Comparison of ENCODE assay signal across 20 cellular contexts in genomic region chr7:27515933-27516332, GRCh38.
"Had no signal": no experiment of that assay in that cellular context is flagged by ENCODE, and none has a peak within 500 bp of the region (broad histone marks: within the 10 kb centered on the region; RNA-seq: fewer than 3 reads in every experiment).

No MANE protein-coding gene starts in this region.

- H3K27ac ChIP-seq: body of pancreas, coronary artery, heart right ventricle, left lung, right atrium auricular region, tibial nerve had no signal

- H3K27me3 ChIP-seq: body of pancreas, heart right ventricle, left lung, right atrium auricular region, tibial nerve had no signal

- H3K27ac Mint-ChIP-seq: activated CD4-positive, alpha-beta T cell treated with anti-CD3 and anti-CD28 coated beads, Interleukin-2, amount 10 ng/mL, durations not matched to agents 24 days and 14 days; activated CD8-positive, alpha-beta T cell treated with anti-CD3 and anti-CD28 coated beads, Interleukin-2, amount 10 ng/mL, durations not matched to agents 7 days and 5 days; activated naive CD4-positive, alpha-beta T cell treated with anti-CD3 and anti-CD28 coated beads, Interleukin-2, amount 50 U/mL, for 72 hours; stimulated activated naive B cell treated with anti-CD40 and anti-IgM and Interleukin-4, amounts not matched to agents 10 μg/mL and 1 μg/mL and 100 μg/mL, for 72 hours; T-helper 1 cell treated with Interleukin-12 subunit alpha and Interleukin-12 subunit beta and Interleukin-4 antibody, amounts not matched to agents 30 μg/mL and 1 μg/mL, for 36 hours had no signal

- DNase-seq: activated CD4-positive, alpha-beta T cell treated with anti-CD3 and anti-CD28 coated beads, Interleukin-2, amount 10 ng/mL, durations not matched to agents 24 days and 14 days; activated CD4-positive, CD25-positive, alpha-beta regulatory T cell; activated CD8-positive, alpha-beta memory T cell treated with anti-CD3 and anti-CD28 coated beads, Interleukin-2, amount 50 U/mL, for 4 hours; activated CD8-positive, alpha-beta T cell treated with anti-CD3 and anti-CD28 coated beads, Interleukin-2, amount 10 ng/mL, durations not matched to agents 7 days and 5 days; activated gamma-delta T cell; activated T-cell treated with anti-CD3 and anti-CD28 coated beads, Interleukin-2, amount 50 U/mL, for 48 hours; body of pancreas; effector CD4-positive, alpha-beta T cell; heart right ventricle; kidney; left lung; naive thymus-derived CD8-positive, alpha-beta T cell; stimulated activated CD4-positive, alpha-beta T cell treated with anti-CD3 and anti-CD28 coated beads, Interleukin-2, amount 100 ng/mL, for 48 hours; stimulated activated naive B cell treated with anti-CD40 and anti-IgM and Interleukin-4, amounts not matched to agents 10 μg/mL and 1 μg/mL and 100 μg/mL, for 72 hours had no signal

- H3K36me3 ChIP-seq: heart right ventricle, left lung, right atrium auricular region had no signal

- H3K4me3 ChIP-seq: body of pancreas, coronary artery, heart right ventricle, left lung, right atrium auricular region, tibial nerve had no signal

- H3K4me1 Mint-ChIP-seq: activated CD4-positive, alpha-beta T cell treated with anti-CD3 and anti-CD28 coated beads, Interleukin-2, amount 10 ng/mL, durations not matched to agents 24 days and 14 days; central memory CD8-positive, alpha-beta T cell; stimulated activated naive B cell treated with anti-CD40 and anti-IgM and Interleukin-4, amounts not matched to agents 10 μg/mL and 1 μg/mL and 100 μg/mL, for 72 hours had no signal

- ATAC-seq: activated CD8-positive, alpha-beta T cell treated with anti-CD3 and anti-CD28 coated beads, Interleukin-2, amount 10 ng/mL, durations not matched to agents 7 days and 5 days; activated naive CD4-positive, alpha-beta T cell treated with anti-CD3 and anti-CD28 coated beads, Interleukin-2, amount 50 U/mL, for 72 hours; body of pancreas; heart right ventricle; left lung; naive thymus-derived CD8-positive, alpha-beta T cell; stimulated activated naive B cell treated with anti-CD40 and anti-IgM and Interleukin-4, amounts not matched to agents 10 μg/mL and 1 μg/mL and 100 μg/mL, for 72 hours had no signal

- H3K27me3 Mint-ChIP-seq: activated CD4-positive, alpha-beta T cell treated with anti-CD3 and anti-CD28 coated beads, Interleukin-2, amount 10 ng/mL, durations not matched to agents 24 days and 14 days; central memory CD8-positive, alpha-beta T cell; naive thymus-derived CD8-positive, alpha-beta T cell; stimulated activated naive B cell treated with anti-CD40 and anti-IgM and Interleukin-4, amounts not matched to agents 10 μg/mL and 1 μg/mL and 100 μg/mL, for 72 hours had no signal

- H3K4me1 ChIP-seq: body of pancreas, heart right ventricle, left lung, right atrium auricular region, tibial nerve had no signal

- H3K9me3 ChIP-seq: body of pancreas, heart right ventricle, left lung, right atrium auricular region, tibial nerve had no signal

- H3K4me3 Mint-ChIP-seq: activated CD4-positive, alpha-beta T cell treated with anti-CD3 and anti-CD28 coated beads, Interleukin-2, amount 10 ng/mL, durations not matched to agents 24 days and 14 days; activated CD8-positive, alpha-beta T cell treated with anti-CD3 and anti-CD28 coated beads, Interleukin-2, amount 10 ng/mL, durations not matched to agents 7 days and 5 days; central memory CD8-positive, alpha-beta T cell; naive thymus-derived CD8-positive, alpha-beta T cell; stimulated activated naive B cell treated with anti-CD40 and anti-IgM and Interleukin-4, amounts not matched to agents 10 μg/mL and 1 μg/mL and 100 μg/mL, for 72 hours; T-helper 1 cell treated with Interleukin-12 subunit alpha and Interleukin-12 subunit beta and Interleukin-4 antibody, amounts not matched to agents 30 μg/mL and 1 μg/mL, for 36 hours had no signal

- H3K36me3 Mint-ChIP-seq: activated naive CD4-positive, alpha-beta T cell treated with anti-CD3 and anti-CD28 coated beads, Interleukin-2, amount 50 U/mL, for 72 hours had no signal
